ENCODE assay signal across 1 cellular context in genomic region chr22:45488764-45489370, GRCh38.
TF ChIP-seq lines count a peak whose summit lies in the region.

No MANE protein-coding gene starts in this region.

TF ChIP-seq in A549, 52 proteins besides CTCF, POLR2A, EP300 and RAD21 (continued from another document):
- TF ChIP-seq, protein P1, sequence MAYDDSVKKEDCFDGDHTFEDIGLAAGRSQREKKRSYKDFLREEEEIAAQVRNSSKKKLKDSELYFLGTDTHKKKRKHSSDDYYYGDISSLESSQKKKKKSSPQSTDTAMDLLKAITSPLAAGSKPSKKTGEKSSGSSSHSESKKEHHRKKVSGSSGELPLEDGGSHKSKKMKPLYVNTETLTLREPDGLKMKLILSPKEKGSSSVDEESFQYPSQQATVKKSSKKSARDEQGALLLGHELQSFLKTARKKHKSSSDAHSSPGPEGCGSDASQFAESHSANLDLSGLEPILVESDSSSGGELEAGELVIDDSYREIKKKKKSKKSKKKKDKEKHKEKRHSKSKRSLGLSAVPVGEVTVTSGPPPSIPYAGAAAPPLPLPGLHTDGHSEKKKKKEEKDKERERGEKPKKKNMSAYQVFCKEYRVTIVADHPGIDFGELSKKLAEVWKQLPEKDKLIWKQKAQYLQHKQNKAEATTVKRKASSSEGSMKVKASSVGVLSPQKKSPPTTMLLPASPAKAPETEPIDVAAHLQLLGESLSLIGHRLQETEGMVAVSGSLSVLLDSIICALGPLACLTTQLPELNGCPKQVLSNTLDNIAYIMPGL (CRISPR knock-in tag; IDR thresholded peaks at IDR 0.05; ENCODE audit: borderline replicate concordance): no peak
- no peak for TF ChIP-seq MAFK (IDR thresholded peaks at IDR 0.05; ENCODE audit: partially characterized antibody)
